1 cellular context compared by ENCODE assay signal in the genomic region with DNA sequence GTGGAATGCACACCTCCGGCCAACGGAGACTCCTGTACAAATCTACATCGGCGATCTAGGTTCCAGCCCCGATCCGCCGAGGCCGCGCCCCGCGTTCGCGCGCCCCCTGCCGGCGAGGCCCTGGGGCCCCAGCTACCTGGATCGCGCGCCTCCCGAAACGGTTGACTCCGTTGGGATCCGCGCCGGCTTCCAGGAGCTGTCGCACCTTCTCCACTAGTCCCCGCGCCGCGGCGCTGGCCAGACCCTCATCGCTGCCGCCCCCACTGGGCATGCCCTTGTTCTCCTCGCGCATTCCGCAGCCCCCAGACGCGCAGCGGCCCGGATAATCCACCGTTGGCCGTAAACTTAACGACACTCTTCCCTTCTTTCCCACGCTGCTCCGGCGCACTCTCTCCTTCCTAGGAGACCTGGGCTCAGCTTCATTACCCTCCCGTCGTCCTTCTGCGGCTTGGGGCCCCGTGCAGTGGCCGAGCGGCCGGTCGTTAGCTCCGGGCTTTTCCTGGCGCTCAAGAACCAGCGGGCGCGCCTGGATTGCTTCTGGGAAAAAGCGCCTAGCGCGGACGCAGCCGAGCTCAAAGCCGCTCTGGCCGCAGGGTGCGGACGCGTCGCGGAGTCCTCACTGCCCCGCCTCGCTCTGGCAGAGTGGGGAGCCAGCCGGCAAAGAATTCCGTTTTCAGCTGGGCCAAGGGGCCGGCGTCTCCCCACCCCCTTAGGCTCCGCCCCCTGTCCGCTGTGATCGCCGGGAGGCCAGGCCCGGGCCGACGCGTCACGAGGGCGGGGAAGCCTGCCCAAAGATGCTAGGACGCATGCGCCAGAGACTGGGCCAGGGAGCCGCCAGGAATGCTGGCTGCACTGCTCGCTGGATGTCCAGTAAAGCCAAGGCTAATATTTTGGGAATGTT.
TF ChIP-seq lines count a peak whose summit lies in the region.

Gene CDKN2B, minus strand, starts transcription at position 644 of the 901 bp plus-strand sequence. Its CDS starts 352 bp downstream, at position 292.

TF ChIP-seq in HepG2, 621 proteins besides CTCF, POLR2A, EP300 and RAD21 (continued from another document and continues in another):
- TF ChIP-seq, protein P1, sequence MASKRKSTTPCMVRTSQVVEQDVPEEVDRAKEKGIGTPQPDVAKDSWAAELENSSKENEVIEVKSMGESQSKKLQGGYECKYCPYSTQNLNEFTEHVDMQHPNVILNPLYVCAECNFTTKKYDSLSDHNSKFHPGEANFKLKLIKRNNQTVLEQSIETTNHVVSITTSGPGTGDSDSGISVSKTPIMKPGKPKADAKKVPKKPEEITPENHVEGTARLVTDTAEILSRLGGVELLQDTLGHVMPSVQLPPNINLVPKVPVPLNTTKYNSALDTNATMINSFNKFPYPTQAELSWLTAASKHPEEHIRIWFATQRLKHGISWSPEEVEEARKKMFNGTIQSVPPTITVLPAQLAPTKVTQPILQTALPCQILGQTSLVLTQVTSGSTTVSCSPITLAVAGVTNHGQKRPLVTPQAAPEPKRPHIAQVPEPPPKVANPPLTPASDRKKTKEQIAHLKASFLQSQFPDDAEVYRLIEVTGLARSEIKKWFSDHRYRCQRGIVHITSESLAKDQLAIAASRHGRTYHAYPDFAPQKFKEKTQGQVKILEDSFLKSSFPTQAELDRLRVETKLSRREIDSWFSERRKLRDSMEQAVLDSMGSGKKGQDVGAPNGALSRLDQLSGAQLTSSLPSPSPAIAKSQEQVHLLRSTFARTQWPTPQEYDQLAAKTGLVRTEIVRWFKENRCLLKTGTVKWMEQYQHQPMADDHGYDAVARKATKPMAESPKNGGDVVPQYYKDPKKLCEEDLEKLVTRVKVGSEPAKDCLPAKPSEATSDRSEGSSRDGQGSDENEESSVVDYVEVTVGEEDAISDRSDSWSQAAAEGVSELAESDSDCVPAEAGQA (IDR thresholded peaks at IDR 0.05; ENCODE audit: low read depth), result no peak
- TF ChIP-seq, protein P1 (CRISPR knock-in tag; IDR thresholded peaks at IDR 0.05; ENCODE audit: borderline replicate concordance), result no peak
- no peak for TF ChIP-seq ZBTB10 (CRISPR knock-in tag; IDR thresholded peaks at IDR 0.05; ENCODE audit: borderline replicate concordance)
- no peak; the same call in 1 of the 2 replicates for TF ChIP-seq THRA (CRISPR knock-in tag; IDR thresholded peaks at IDR 0.05; ENCODE audit: borderline replicate concordance)
- TF ChIP-seq, protein P2, sequence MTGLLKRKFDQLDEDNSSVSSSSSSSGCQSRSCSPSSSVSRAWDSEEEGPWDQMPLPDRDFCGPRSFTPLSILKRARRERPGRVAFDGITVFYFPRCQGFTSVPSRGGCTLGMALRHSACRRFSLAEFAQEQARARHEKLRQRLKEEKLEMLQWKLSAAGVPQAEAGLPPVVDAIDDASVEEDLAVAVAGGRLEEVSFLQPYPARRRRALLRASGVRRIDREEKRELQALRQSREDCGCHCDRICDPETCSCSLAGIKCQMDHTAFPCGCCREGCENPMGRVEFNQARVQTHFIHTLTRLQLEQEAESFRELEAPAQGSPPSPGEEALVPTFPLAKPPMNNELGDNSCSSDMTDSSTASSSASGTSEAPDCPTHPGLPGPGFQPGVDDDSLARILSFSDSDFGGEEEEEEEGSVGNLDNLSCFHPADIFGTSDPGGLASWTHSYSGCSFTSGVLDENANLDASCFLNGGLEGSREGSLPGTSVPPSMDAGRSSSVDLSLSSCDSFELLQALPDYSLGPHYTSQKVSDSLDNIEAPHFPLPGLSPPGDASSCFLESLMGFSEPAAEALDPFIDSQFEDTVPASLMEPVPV (CRISPR knock-in tag; IDR thresholded peaks at IDR 0.05), result peak; percentile 60; the same call in 1 of the 2 replicates
- peak; percentile 68; the same call in 1 of the 2 replicates for TF ChIP-seq SIN3A (IDR thresholded peaks at IDR 0.05; ENCODE audit: borderline replicate concordance, low read depth, low read length)
- TF ChIP-seq ZNF235 (CRISPR knock-in tag; IDR thresholded peaks at IDR 0.05; ENCODE audit: borderline replicate concordance), result 0 out of 2 replicates have a peak, but pooled peaks have one; percentile 81
- TF ChIP-seq TAF1 (CRISPR knock-in tag; IDR thresholded peaks at IDR 0.05), result peak; percentile 78
- TF ChIP-seq, protein P3, sequence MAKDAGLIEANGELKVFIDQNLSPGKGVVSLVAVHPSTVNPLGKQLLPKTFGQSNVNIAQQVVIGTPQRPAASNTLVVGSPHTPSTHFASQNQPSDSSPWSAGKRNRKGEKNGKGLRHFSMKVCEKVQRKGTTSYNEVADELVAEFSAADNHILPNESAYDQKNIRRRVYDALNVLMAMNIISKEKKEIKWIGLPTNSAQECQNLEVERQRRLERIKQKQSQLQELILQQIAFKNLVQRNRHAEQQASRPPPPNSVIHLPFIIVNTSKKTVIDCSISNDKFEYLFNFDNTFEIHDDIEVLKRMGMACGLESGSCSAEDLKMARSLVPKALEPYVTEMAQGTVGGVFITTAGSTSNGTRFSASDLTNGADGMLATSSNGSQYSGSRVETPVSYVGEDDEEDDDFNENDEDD (CRISPR knock-in tag; IDR thresholded peaks at IDR 0.05; ENCODE audit: borderline replicate concordance), result peak; percentile 35; the same call in 1 of the 2 replicates
- TF ChIP-seq SP140L (CRISPR knock-in tag; IDR thresholded peaks at IDR 0.05; ENCODE audit: borderline replicate concordance), result no peak
- TF ChIP-seq TEAD2 (CRISPR knock-in tag; IDR thresholded peaks at IDR 0.05), result no peak
- peak; percentile 79 for TF ChIP-seq TEAD3 (CRISPR knock-in tag; optimal IDR thresholded peaks at IDR 0.05; ENCODE audit: borderline replicate concordance)
- TF ChIP-seq KLF16 (CRISPR knock-in tag; IDR thresholded peaks at IDR 0.05), result 0 out of 4 replicates have a peak, but pooled peaks of 1 of the 2 experiments have one; percentile 20
- no peak for TF ChIP-seq SSRP1 (CRISPR knock-in tag; IDR thresholded peaks at IDR 0.05)
- TF ChIP-seq SIX1 (CRISPR knock-in tag; IDR thresholded peaks at IDR 0.05; ENCODE audit: borderline replicate concordance), result no peak
- TF ChIP-seq SRSF1 (optimal IDR thresholded peaks at IDR 0.05; ENCODE audit: low read depth, low read length), result peak; percentile 43
- no peak for TF ChIP-seq ZBTB25 (CRISPR knock-in tag; IDR thresholded peaks at IDR 0.05)
- TF ChIP-seq THAP9 (CRISPR knock-in tag; IDR thresholded peaks at IDR 0.05; ENCODE audit: borderline replicate concordance), result peak; percentile 32; the same call in 1 of the 2 replicates
- peak; percentile 58 for TF ChIP-seq ARHGAP35 (CRISPR knock-in tag; IDR thresholded peaks at IDR 0.05; ENCODE audit: borderline replicate concordance)
- TF ChIP-seq, protein P4, sequence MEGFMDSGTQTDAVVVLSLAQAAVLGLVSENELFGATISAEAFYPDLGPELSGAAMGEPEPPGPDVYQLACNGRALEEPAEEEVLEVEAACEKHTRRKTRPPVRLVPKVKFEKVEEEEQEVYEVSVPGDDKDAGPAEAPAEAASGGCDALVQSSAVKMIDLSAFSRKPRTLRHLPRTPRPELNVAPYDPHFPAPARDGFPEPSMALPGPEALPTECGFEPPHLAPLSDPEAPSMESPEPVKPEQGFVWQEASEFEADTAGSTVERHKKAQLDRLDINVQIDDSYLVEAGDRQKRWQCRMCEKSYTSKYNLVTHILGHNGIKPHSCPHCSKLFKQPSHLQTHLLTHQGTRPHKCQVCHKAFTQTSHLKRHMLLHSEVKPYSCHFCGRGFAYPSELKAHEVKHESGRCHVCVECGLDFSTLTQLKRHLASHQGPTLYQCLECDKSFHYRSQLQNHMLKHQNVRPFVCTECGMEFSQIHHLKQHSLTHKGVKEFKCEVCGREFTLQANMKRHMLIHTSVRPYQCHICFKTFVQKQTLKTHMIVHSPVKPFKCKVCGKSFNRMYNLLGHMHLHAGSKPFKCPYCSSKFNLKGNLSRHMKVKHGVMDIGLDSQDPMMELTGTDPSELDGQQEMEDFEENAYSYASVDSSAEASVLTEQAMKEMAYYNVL (CRISPR knock-in tag; IDR thresholded peaks at IDR 0.05; ENCODE audit: borderline replicate concordance), result peak; percentile 39; the same call in 1 of the 2 replicates
- TF ChIP-seq CC2D1A (CRISPR knock-in tag; IDR thresholded peaks at IDR 0.05), result no peak
